ENCODE assay signal across 17 cellular contexts in genomic region chr6:80454661-80455365, GRCh38.
DNase-seq lines count a peak whose midpoint lies in the region; ATAC-seq, FAIRE-seq and TF ChIP-seq lines count a peak whose summit lies in the region.
"Had no signal": no experiment of that assay in that cellular context is flagged by ENCODE, and none has a peak within 500 bp of the region (broad histone marks: within the 10 kb centered on the region; RNA-seq: fewer than 3 reads in every experiment).

No MANE protein-coding gene starts in this region.

- ATAC-seq in natural killer cell, result no peak
- ATAC-seq in GM21786 (IDR thresholded peaks at IDR 0.05; ENCODE audit: unreplicated experiment), result no peak
- no peak for ATAC-seq in HG03097 (IDR thresholded peaks at IDR 0.05; ENCODE audit: low FRiP score, unreplicated experiment)
- no peak for ATAC-seq in lower lobe of right lung
- ATAC-seq: T-helper 17 cell had no signal

- FAIRE-seq in bronchial epithelial cell (lab: Jason Lieb, UNC), result no peak
- FAIRE-seq: H1 had no signal

- H3K4me3 ChIP-seq in AG10803 (ENCODE audit: low read length), result no peak overlapping the region
- H3K4me3 ChIP-seq in bronchial epithelial cell (ENCODE audit: low read depth, low read length), result no peak overlapping the region
- no peak overlapping the region for H3K4me3 ChIP-seq in lower lobe of right lung
- H3K4me3 ChIP-seq: adrenal gland, coronary artery had no signal

- intact Hi-C loops in natural killer cell (cut with micrococcal nuclease) (loop anchor here (1.0 kb wide), 1 partner anchor 1297 kb away; the partner anchor contains the start of gene TENT5A), lower lobe of right lung (cut with DNase I) (no loop called here)

- peaks cover 6 to 7% of the 10 kb centered on the region in 2 donors for H3K9me3 Mint-ChIP-seq in natural killer cell

- no peak overlapping the region for H3K27ac ChIP-seq in lower lobe of right lung
- H3K27ac ChIP-seq: adrenal gland, coronary artery had no signal

- H3K4me3 Mint-ChIP-seq in natural killer cell, result peak overlapping the region; percentile 82
- H3K4me3 Mint-ChIP-seq: T-helper 17 cell had no signal

- peaks cover 58 to 60% of the 10 kb centered on the region in 2 donors for H3K4me1 Mint-ChIP-seq in natural killer cell
- H3K4me1 Mint-ChIP-seq: T-helper 17 cell had no signal

- no peaks in the 10 kb centered on the region for H3K9me3 ChIP-seq in lower lobe of right lung
- H3K9me3 ChIP-seq: adrenal gland had no signal

- H3K36me3 Mint-ChIP-seq in natural killer cell, result no peaks in the 10 kb centered on the region

- H3K36me3 ChIP-seq in bronchial epithelial cell (ENCODE audit: control insufficient read depth, insufficient read depth, low read length) (no peaks in the 10 kb centered on the region), lower lobe of right lung (no peaks in the 10 kb centered on the region)
- H3K36me3 ChIP-seq: adrenal gland had no signal

- TF ChIP-seq CTCF in AG10803 (conservative IDR thresholded peaks at IDR 0.05; ENCODE audit: low read length) (no peak), bronchial epithelial cell (IDR thresholded peaks at IDR 0.05; ENCODE audit: insufficient read depth, low read length, severe bottlenecking) (no peak), natural killer cell (IDR thresholded peaks at IDR 0.05) (no peak), lower lobe of right lung (IDR thresholded peaks at IDR 0.05) (no peak)

- DNase-seq in AG10803 (ENCODE audit: low read depth), result peak; percentile 35
- DNase-seq in HS-5 (ENCODE audit: low read depth), result peak; percentile 54
- DNase-seq in bronchial epithelial cell (ENCODE audit: low read depth), result peak; percentile 87
- no peak for DNase-seq in natural killer cell
- no peak for DNase-seq in middle frontal gyrus (ENCODE audit: extremely low spot score, low spot score)
- DNase-seq in lower lobe of right lung, result no peak
- DNase-seq: activated CD4-positive, CD25-positive, alpha-beta regulatory T cell treated with anti-CD3 and anti-CD28 coated beads, Interleukin-2, amount 50 U/mL, for 72 hours; adrenal gland; KG1; NCI-H1694; NCI-H524 treated with DMSO at 0.1 percent for 48 hours; RPMI8226; T-helper 17 cell had no signal

- no peaks in the 10 kb centered on the region for H3K27me3 Mint-ChIP-seq in natural killer cell (ENCODE audit: low read depth in 2 of 2)
- H3K27me3 Mint-ChIP-seq: T-helper 17 cell had no signal

- H3K27me3 ChIP-seq in bronchial epithelial cell (ENCODE audit: control insufficient read depth, insufficient read depth, low read length) (no peaks in the 10 kb centered on the region), lower lobe of right lung (ENCODE audit: low read depth) (no peaks in the 10 kb centered on the region)
- H3K27me3 ChIP-seq: adrenal gland had no signal

- peak overlapping the region; percentile 86 to 87 for H3K27ac Mint-ChIP-seq in natural killer cell
- H3K27ac Mint-ChIP-seq: T-helper 17 cell had no signal

- peaks cover 12% of the 10 kb centered on the region for H3K4me1 ChIP-seq in lower lobe of right lung

Comparison
In these comparisons a context has a peak if more than half of its experiments do, and no peak if none do; other contexts are left out.
1. DNase-seq: peak in AG10803 (single experiment), HS-5 (single experiment) and bronchial epithelial cell (single experiment); none in natural killer cell (single experiment), middle frontal gyrus (single experiment) and lower lobe of right lung (single experiment).